Comparison of ENCODE assay signal across 14 cellular contexts in the genomic region with DNA sequence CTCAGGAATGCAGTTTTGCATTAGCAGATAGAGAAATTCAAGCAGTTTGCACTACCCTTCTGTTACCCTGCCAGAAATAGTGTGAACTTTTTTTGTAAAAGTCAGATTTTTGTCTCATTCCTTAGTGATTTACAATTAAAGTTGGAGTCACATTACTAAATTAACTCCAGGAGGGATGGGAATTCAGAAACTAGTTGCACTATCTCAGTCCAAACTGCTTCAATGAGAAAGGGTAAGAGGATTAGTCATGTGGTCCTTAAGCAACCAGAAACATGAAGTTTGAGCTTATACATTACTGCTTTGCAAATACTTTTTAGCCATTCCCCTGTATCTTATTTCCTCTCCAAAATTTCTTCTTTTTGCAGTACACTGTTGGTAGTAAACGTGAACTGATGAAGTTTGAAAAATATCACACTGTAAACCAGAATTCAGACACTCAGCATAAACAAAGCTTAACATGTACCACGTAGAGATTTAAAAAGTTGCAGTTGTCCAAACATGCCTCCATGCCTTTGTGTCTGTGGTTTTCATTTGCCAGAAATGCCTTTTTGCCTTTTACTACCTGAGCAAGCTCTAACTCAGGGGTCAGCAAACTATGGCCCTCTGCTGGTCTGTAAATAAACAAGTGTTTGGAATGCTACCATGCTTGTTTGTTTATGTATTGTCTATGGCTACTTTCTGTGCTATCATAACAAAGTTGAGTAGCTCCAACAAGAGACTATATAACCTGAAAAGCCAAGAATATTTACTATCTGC. TPM values are rescaled to one million over a fixed set of nuclear protein-coding genes. Genes with fewer than 3 reads are reported as not detected.
DNase-seq lines count a peak whose midpoint lies in the region; TF ChIP-seq lines count a peak whose summit lies in the region.
"Had no signal": no experiment of that assay in that cellular context is flagged by ENCODE, and none has a peak within 500 bp of the region (broad histone marks: within the 10 kb centered on the region; RNA-seq: fewer than 3 reads in every experiment).

No MANE protein-coding gene starts in this region.

- H3K27me3 Mint-ChIP-seq in Calu3 (ENCODE audit: unreplicated experiment): no peaks in the 10 kb centered on the region

- no peak overlapping the region for H3K27ac Mint-ChIP-seq in Calu3 (ENCODE audit: unreplicated experiment)

- CTCF ChIA-PET in HEK293 (lab: Yijun Ruan, JAX): interaction anchor here (0.6 to 1.3 kb wide), 4 partner anchors 16 to 40 kb away, joined by 3 to 7 read pairs (median 4); no protein-coding TSS in a partner anchor
- CTCF ChIA-PET in Calu3 (lab: Charles Lee): interaction anchor here (1.0 to 1.8 kb wide), 2 partner anchors 9 to 16 kb away, joined by 4 to 7 read pairs; no protein-coding TSS in a partner anchor

- H3K4me3 ChIP-seq in HEK293 (ENCODE audit: low read depth, low read length) (no peak overlapping the region), choroid plexus epithelial cell (ENCODE audit: low read depth, low read length) (no peak overlapping the region)

- H3K4me3 Mint-ChIP-seq in Calu3 (ENCODE audit: low read depth, unreplicated experiment): no peak overlapping the region

- H3K36me3 Mint-ChIP-seq in Calu3 (ENCODE audit: insufficient read depth, unreplicated experiment): peaks cover 46% of the 10 kb centered on the region

- H3K9me3 ChIP-seq in HEK293 (ENCODE audit: control insufficient read depth, insufficient read depth, low read depth, low read length): no peaks in the 10 kb centered on the region

- intact Hi-C loops in Calu3 (cut with micrococcal nuclease; ENCODE audit: unreplicated experiment): no loop called here

- POLR2A ChIA-PET in HEK293 (lab: Yijun Ruan, JAX): no interaction called here

- no TSS peak for BruUV-seq in Calu3 (replicated peaks; lab: Mats Ljungman, UMichigan)

- TF ChIP-seq CTCF in AG09319 (IDR thresholded peaks at IDR 0.05; ENCODE audit: low read depth, low read length): no peak
- peak; percentile 9; the same call in 1 of the 2 replicates for TF ChIP-seq CTCF in HEK293 (tag by site-specific recombination; IDR thresholded peaks at IDR 0.05)
- peak; percentile 9 for TF ChIP-seq CTCF in choroid plexus epithelial cell (conservative IDR thresholded peaks at IDR 0.05; ENCODE audit: low read depth, low read length)
- no peak for TF ChIP-seq CTCF in Calu3 (IDR thresholded peaks at IDR 0.05; ENCODE audit: unreplicated experiment)

- no peaks in the 10 kb centered on the region for H3K4me1 ChIP-seq in HEK293 (ENCODE audit: control insufficient read depth, insufficient read depth, low read length)

- no peaks in the 10 kb centered on the region for H3K4me1 Mint-ChIP-seq in Calu3 (ENCODE audit: low read depth, unreplicated experiment)

- H3K27ac ChIP-seq in HEK293 (ENCODE audit: extremely low read depth, low read depth, low read length): no peak overlapping the region

- DNase-seq in AG09319 (ENCODE audit: extremely low read depth, low read depth) (peak; percentile 24), choroid plexus epithelial cell (ENCODE audit: low read depth) (peak; percentile 68), left kidney (ENCODE audit: low read depth, low spot score) (peak; percentile 3), hippocampal formation (lab: John Stamatoyannopoulos, UW) (no peak), Calu3 (no peak), NCI-H2171 treated with DMSO at 0.1 percent for 48 hours (lab: John Stamatoyannopoulos, UW) (no peak)
- no peak for DNase-seq in stimulated activated CD4-positive, alpha-beta T cell treated with anti-CD3 and anti-CD28 coated beads, Interleukin-12 subunit alpha, Interleukin-12 subunit beta, amount 100 ng/mL, for 4 hours
- DNase-seq: activated CD4-positive, alpha-beta T cell treated with anti-CD3 and anti-CD28 coated beads for 1 hour; DMS79; foreskin melanocyte; NCI-H1105; NCI-H345; stimulated activated CD4-positive, alpha-beta T cell treated with anti-CD3 and anti-CD28 coated beads, Interleukin-15, amount 100 ng/mL, for 24 hours had no signal

- H3K36me3 ChIP-seq in HEK293 (ENCODE audit: control insufficient read depth in 2 of 2, insufficient read depth in 1 of 2, low read length in 2 of 2): peaks cover 19 to 81% of the 10 kb centered on the region in 2 experiments; a peak in 2 of 3 replicates

- no peaks in the 10 kb centered on the region for H3K9me3 Mint-ChIP-seq in Calu3 (ENCODE audit: low read depth, unreplicated experiment)

TF ChIP-seq in HEK293, 187 proteins besides CTCF, POLR2A, EP300 and RAD21:
- no peak for TF ChIP-seq ZFP69B (tag by site-specific recombination; IDR thresholded peaks at IDR 0.05)
- TF ChIP-seq ZNF585B (tag by site-specific recombination; IDR thresholded peaks at IDR 0.05): no peak
- TF ChIP-seq ZNF473 (tag by site-specific recombination; IDR thresholded peaks at IDR 0.05): no peak
- TF ChIP-seq, protein P1, sequence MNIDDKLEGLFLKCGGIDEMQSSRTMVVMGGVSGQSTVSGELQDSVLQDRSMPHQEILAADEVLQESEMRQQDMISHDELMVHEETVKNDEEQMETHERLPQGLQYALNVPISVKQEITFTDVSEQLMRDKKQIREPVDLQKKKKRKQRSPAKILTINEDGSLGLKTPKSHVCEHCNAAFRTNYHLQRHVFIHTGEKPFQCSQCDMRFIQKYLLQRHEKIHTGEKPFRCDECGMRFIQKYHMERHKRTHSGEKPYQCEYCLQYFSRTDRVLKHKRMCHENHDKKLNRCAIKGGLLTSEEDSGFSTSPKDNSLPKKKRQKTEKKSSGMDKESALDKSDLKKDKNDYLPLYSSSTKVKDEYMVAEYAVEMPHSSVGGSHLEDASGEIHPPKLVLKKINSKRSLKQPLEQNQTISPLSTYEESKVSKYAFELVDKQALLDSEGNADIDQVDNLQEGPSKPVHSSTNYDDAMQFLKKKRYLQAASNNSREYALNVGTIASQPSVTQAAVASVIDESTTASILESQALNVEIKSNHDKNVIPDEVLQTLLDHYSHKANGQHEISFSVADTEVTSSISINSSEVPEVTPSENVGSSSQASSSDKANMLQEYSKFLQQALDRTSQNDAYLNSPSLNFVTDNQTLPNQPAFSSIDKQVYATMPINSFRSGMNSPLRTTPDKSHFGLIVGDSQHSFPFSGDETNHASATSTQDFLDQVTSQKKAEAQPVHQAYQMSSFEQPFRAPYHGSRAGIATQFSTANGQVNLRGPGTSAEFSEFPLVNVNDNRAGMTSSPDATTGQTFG (tag by site-specific recombination; IDR thresholded peaks at IDR 0.05; ENCODE audit: borderline replicate concordance): no peak
- TF ChIP-seq ZNF768 (tag by site-specific recombination; IDR thresholded peaks at IDR 0.05): no peak
- no peak for TF ChIP-seq GLIS1 (tag by site-specific recombination; IDR thresholded peaks at IDR 0.05)
- no peak for TF ChIP-seq ZNF624 (tag by site-specific recombination; IDR thresholded peaks at IDR 0.05)
- no peak for TF ChIP-seq ZNF530 (tag by site-specific recombination; IDR thresholded peaks at IDR 0.05; ENCODE audit: low read depth)

RNA-seq across cellular contexts. Expression of a gene that starts 49.7 kb away (rescaled TPM):
- total RNA-seq in Calu3 (2022): 5.0 and 5.2 TPM in 2 replicates

Comparison
In these comparisons a context has a peak if more than half of its experiments do, and no peak if none do; other contexts are left out.
1. DNase-seq: peak in AG09319 (single experiment), choroid plexus epithelial cell (single experiment) and left kidney (single experiment); none in stimulated activated CD4-positive, alpha-beta T cell treated with anti-CD3 and anti-CD28 coated beads, Interleukin-12 subunit alpha, Interleukin-12 subunit beta, amount 100 ng/mL, for 4 hours (single experiment), hippocampal formation (0 of 2), Calu3 (single experiment) and NCI-H2171 treated with DMSO at 0.1 percent for 48 hours (single experiment).
2. CTCF ChIP-seq: peak in HEK293 (single experiment) and choroid plexus epithelial cell (single experiment); none in AG09319 (single experiment) and Calu3 (single experiment).